ENCODE assay signal across 14 cellular contexts in genomic region chr7:27339478-27339877, GRCh38.
DNase-seq lines count a peak whose midpoint lies in the region; ATAC-seq and TF ChIP-seq lines count a peak whose summit lies in the region.
"Had no signal": no experiment of that assay in that cellular context is flagged by ENCODE, and none has a peak within 500 bp of the region (broad histone marks: within the 10 kb centered on the region; RNA-seq: fewer than 3 reads in every experiment).

No MANE protein-coding gene starts in this region.

- H3K27ac ChIP-seq in dorsolateral prefrontal cortex: no peak overlapping the region

- intact Hi-C loops in dorsolateral prefrontal cortex (cut with DNase I): no loop called here

- DNase-seq in AML-193 (lab: John Stamatoyannopoulos, UW): peak; percentile 93 to 96
- peak; percentile 35 for DNase-seq in KG1 (lab: John Stamatoyannopoulos, UW)
- peak; percentile 3 for DNase-seq in RKO (ENCODE audit: low spot score)
- DNase-seq in left lobe of liver (ENCODE audit: low spot score): no peak
- DNase-seq in dorsolateral prefrontal cortex: no peak
- DNase-seq in activated effector memory CD4-positive, alpha-beta T cell treated with anti-CD3 and anti-CD28 coated beads, Interleukin-2, amount 50 U/mL, for 16 hours: no peak
- no peak for DNase-seq in iPS-NIHi11 (ENCODE audit: low spot score)
- DNase-seq: activated CD4-positive, CD25-positive, alpha-beta regulatory T cell; activated gamma-delta T cell treated with Interleukin-2 at 50 U/mL for 16 hours; Calu3; cortex of kidney; NCI-H1105 treated with DMSO at 0.1 percent for 48 hours had no signal

- peak; percentile 50 for ATAC-seq in left lobe of liver
- ATAC-seq in HG03565 (IDR thresholded peaks at IDR 0.05; ENCODE audit: unreplicated experiment): no peak
- ATAC-seq: natural killer cell treated with Interleukin-12 subunit alpha and Interleukin-12 subunit beta and Interleukin-15 and Interleukin-18, amount 100 ng/mL, for 72 hours had no signal

- no peak overlapping the region for H3K4me3 ChIP-seq in dorsolateral prefrontal cortex

- TF ChIP-seq CTCF in dorsolateral prefrontal cortex (IDR thresholded peaks at IDR 0.05 in 54 of 56, conservative IDR thresholded peaks at IDR 0.05 in 2 of 56; ENCODE audit: low read depth in 1 of 56, partially characterized antibody in 56 of 56): no peak

- peaks cover 0 to 5% (median 0%) of the 10 kb centered on the region in 45 donors for H3K27me3 ChIP-seq in dorsolateral prefrontal cortex

Comparison
In these comparisons a context has a peak if more than half of its experiments do, and no peak if none do; other contexts are left out.
1. DNase-seq: peak in AML-193 (2 of 2), KG1 (single experiment) and RKO (single experiment); none in left lobe of liver (single experiment), dorsolateral prefrontal cortex (0 of 10), activated effector memory CD4-positive, alpha-beta T cell treated with anti-CD3 and anti-CD28 coated beads, Interleukin-2, amount 50 U/mL, for 16 hours (single experiment) and iPS-NIHi11 (single experiment).